Comparison of ENCODE assay signal across 25 cellular contexts in genomic region chr14:33596211-33597080, GRCh38.
DNase-seq lines count a peak whose midpoint lies in the region.
"Had no signal": no experiment of that assay in that cellular context is flagged by ENCODE, and none has a peak within 500 bp of the region (broad histone marks: within the 10 kb centered on the region; RNA-seq: fewer than 3 reads in every experiment).

No MANE protein-coding gene starts in this region.

- DNase-seq in G401 (ENCODE audit: low spot score) (peak; percentile 84), NCI-H1694 treated with DMSO at 0.1 percent for 48 hours (lab: John Stamatoyannopoulos, UW) (peak; percentile 27), cerebellar cortex (ENCODE audit: low spot score) (peak; percentile 82), left kidney (ENCODE audit: low read depth, low spot score) (peak; percentile 29), epidermal melanocyte (ENCODE audit: insufficient read length, low spot score) (no peak)
- no peak for DNase-seq in activated T-cell treated with anti-CD3 and anti-CD28 coated beads, Interleukin-2, amount 50 U/mL, for 1 hour
- DNase-seq in stimulated activated CD4-positive, alpha-beta T cell treated with anti-CD3 and anti-CD28 coated beads, Interleukin-4, amount 100 ng/mL, for 24 hours, result no peak
- DNase-seq: CD8-positive, alpha-beta memory T cell; DMS 273 treated with DMSO at 0.1 percent for 48 hours; DMS79; EL; GF-D8; GOT3; HFFc6; IMR-90; KG1; MM.1S; NCI-H2081 treated with DMSO at 0.1 percent for 48 hours; NCI-H2171 treated with DMSO at 0.1 percent for 48 hours; NCI-H446; NCI-H524 treated with DMSO at 0.1 percent for 48 hours; NCI-H82; PC-9; Right ventricle myocardium superior; SW 1271 had no signal

- in situ Hi-C loops in G401 (cut with HindIII; ENCODE audit: low sequenced_read_pairs), result no loop called here

Comparison
In these comparisons a context has a peak if more than half of its experiments do, and no peak if none do; other contexts are left out.
1. DNase-seq: peak in G401 (single experiment), NCI-H1694 treated with DMSO at 0.1 percent for 48 hours (single experiment), cerebellar cortex (single experiment) and left kidney (single experiment); none in epidermal melanocyte (single experiment), activated T-cell treated with anti-CD3 and anti-CD28 coated beads, Interleukin-2, amount 50 U/mL, for 1 hour (single experiment) and stimulated activated CD4-positive, alpha-beta T cell treated with anti-CD3 and anti-CD28 coated beads, Interleukin-4, amount 100 ng/mL, for 24 hours (single experiment).